1 cellular context compared by ENCODE assay signal in the genomic region with DNA sequence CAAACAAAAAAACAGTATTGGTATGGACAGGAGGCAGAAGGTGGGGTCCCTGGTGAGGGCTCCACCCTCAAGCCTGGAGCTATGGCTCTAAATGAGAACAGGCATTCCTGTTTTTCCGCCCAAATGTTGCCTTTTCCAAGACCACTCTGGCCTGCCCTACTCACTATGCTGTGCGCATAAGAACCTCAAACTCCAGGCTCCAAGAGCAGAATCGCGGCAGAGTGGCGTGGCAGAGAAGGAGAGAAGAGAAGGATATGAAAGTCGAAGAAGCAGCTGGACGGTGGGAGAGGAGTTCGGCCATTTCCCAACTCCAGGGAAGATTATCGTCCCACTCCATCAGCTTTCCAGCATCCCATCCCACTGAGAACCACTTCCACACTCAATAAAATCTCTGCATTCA.
TF ChIP-seq lines count a peak whose summit lies in the region.

No MANE protein-coding gene starts in this region.

TF ChIP-seq in GM23338, 12 proteins besides CTCF, POLR2A, EP300 and RAD21 (continued from another document):
- no peak for TF ChIP-seq CREB1 (CRISPR knock-in tag; IDR thresholded peaks at IDR 0.05; ENCODE audit: low read depth)
